ENCODE assay signal across 14 cellular contexts in genomic region chr11:111502611-111503010, GRCh38.
DNase-seq lines count a peak whose midpoint lies in the region; TF ChIP-seq lines count a peak whose summit lies in the region.
"Had no signal": no experiment of that assay in that cellular context is flagged by ENCODE, and none has a peak within 500 bp of the region (broad histone marks: within the 10 kb centered on the region; RNA-seq: fewer than 3 reads in every experiment).

No MANE protein-coding gene starts in this region.

- CTCF ChIA-PET in RWPE1 (lab: Yijun Ruan, JAX), result interaction anchor here (0.6 kb wide), 1 partner anchor 23 kb away, joined by 3 read pairs; no protein-coding TSS in a partner anchor

- no peaks in the 10 kb centered on the region for H3K36me3 Mint-ChIP-seq in activated T-cell treated with anti-CD3 and anti-CD28 coated beads, Interleukin-2, amount 50 U/mL, for 24 hours (ENCODE audit: low read depth)
- H3K36me3 Mint-ChIP-seq: CD4-positive, alpha-beta memory T cell had no signal

- H3K27ac ChIP-seq in RWPE1, result no peak overlapping the region
- H3K27ac ChIP-seq: A549, C4-2B had no signal

- no peak for TF ChIP-seq CTCF in RWPE1 (conservative IDR thresholded peaks at IDR 0.05; ENCODE audit: low read depth)

- DNase-seq in NCI-H748 (lab: John Stamatoyannopoulos, UW; ENCODE audit: unreplicated experiment) (peak; percentile 4), NCI-H748 treated with DMSO at 0.1 percent for 48 hours (lab: John Stamatoyannopoulos, UW) (no peak), NCI-H1105 treated with DMSO at 0.1 percent for 48 hours (lab: John Stamatoyannopoulos, UW) (peak; percentile 45), NCI-H69 (lab: John Stamatoyannopoulos, UW) (peak; percentile 17), RWPE1 (ENCODE audit: low spot score) (no peak)
- DNase-seq in activated T-cell treated with anti-CD3 and anti-CD28 coated beads, Interleukin-2, amount 50 U/mL, for 24 hours, result no peak
- DNase-seq: BE2C; CD4-positive, alpha-beta memory T cell; DND-41; GDM1; GOT3; H9 had no signal

- POLR2A ChIA-PET in RWPE1 (lab: Yijun Ruan, JAX; ENCODE audit: low non-redundant PET), result no interaction called here

- no peaks in the 10 kb centered on the region for H3K4me1 Mint-ChIP-seq in activated T-cell treated with anti-CD3 and anti-CD28 coated beads, Interleukin-2, amount 50 U/mL, for 24 hours (ENCODE audit: low read depth)
- H3K4me1 Mint-ChIP-seq: CD4-positive, alpha-beta memory T cell had no signal

- no peak overlapping the region for H3K27ac Mint-ChIP-seq in activated T-cell treated with anti-CD3 and anti-CD28 coated beads, Interleukin-2, amount 50 U/mL, for 24 hours
- H3K27ac Mint-ChIP-seq: H9 had no signal

- no peaks in the 10 kb centered on the region for H3K9me3 Mint-ChIP-seq in activated T-cell treated with anti-CD3 and anti-CD28 coated beads, Interleukin-2, amount 50 U/mL, for 24 hours
- H3K9me3 Mint-ChIP-seq: H9 had no signal

- no peak overlapping the region for H3K4me3 Mint-ChIP-seq in activated T-cell treated with anti-CD3 and anti-CD28 coated beads, Interleukin-2, amount 50 U/mL, for 24 hours
- H3K4me3 Mint-ChIP-seq: CD4-positive, alpha-beta memory T cell; H9 had no signal

- H3K27me3 Mint-ChIP-seq in activated T-cell treated with anti-CD3 and anti-CD28 coated beads, Interleukin-2, amount 50 U/mL, for 24 hours, result peaks cover 49% of the 10 kb centered on the region

Comparison
In these comparisons a context has a peak if more than half of its experiments do, and no peak if none do; other contexts are left out.
1. DNase-seq: peak in NCI-H748 (single experiment), NCI-H1105 treated with DMSO at 0.1 percent for 48 hours (single experiment) and NCI-H69 (single experiment); none in NCI-H748 treated with DMSO at 0.1 percent for 48 hours (single experiment), activated T-cell treated with anti-CD3 and anti-CD28 coated beads, Interleukin-2, amount 50 U/mL, for 24 hours (single experiment) and RWPE1 (single experiment).